In genomic region chr5:11588803-11589202, GRCh38 we compare ENCODE assay signal across 1 cellular context.
TF ChIP-seq lines count a peak whose summit lies in the region.

No MANE protein-coding gene starts in this region.

TF ChIP-seq in WTC11, 78 proteins besides CTCF, POLR2A, EP300 and RAD21:
- TF ChIP-seq STAT6 (CRISPR knock-in tag; conservative IDR thresholded peaks at IDR 0.05; ENCODE audit: low read depth) (no peak), TEAD1 (CRISPR knock-in tag; IDR thresholded peaks at IDR 0.05) (peak; percentile 41; the same call in 1 of the 2 replicates), MYBL2 (CRISPR knock-in tag; IDR thresholded peaks at IDR 0.05) (no peak)
